26 cellular contexts compared by ENCODE assay signal in genomic region chr7:132919776-132920175, GRCh38.
"Had no signal": no experiment of that assay in that cellular context is flagged by ENCODE, and none has a peak within 500 bp of the region (broad histone marks: within the 10 kb centered on the region; RNA-seq: fewer than 3 reads in every experiment).

No MANE protein-coding gene starts in this region.

- ATAC-seq: activated CD4-positive, CD25-positive, alpha-beta regulatory T cell treated with anti-CD3 and anti-CD28 coated beads, Interleukin-2, amount 50 U/mL, for 24 hours; activated CD8-positive, alpha-beta T cell treated with anti-CD3 and anti-CD28 coated beads, Interleukin-2, amount 10 ng/mL, durations not matched to agents 7 days and 5 days; K562; SK-N-SH treated with all-trans-retinoic acid at 6 μM for 48 hours had no signal

- H3K4me3 ChIP-seq: K562, SJSA1 had no signal

- H3K4me3 Mint-ChIP-seq: activated CD8-positive, alpha-beta T cell treated with anti-CD3 and anti-CD28 coated beads, Interleukin-2, amount 10 ng/mL, durations not matched to agents 7 days and 5 days; activated naive CD4-positive, alpha-beta T cell treated with anti-CD3 and anti-CD28 coated beads, Interleukin-2, amount 50 U/mL, for 24 hours; activated T-cell treated with anti-CD3 and anti-CD28 coated beads, Interleukin-2, amount 50 U/mL, for 24 hours; activated T-helper 1 cell treated with anti-CD3 and anti-CD28 coated beads, Interleukin-12 subunit alpha, Interleukin-12 subunit beta, Interleukin-2, Interleukin-4 antibody, amounts not matched to agents 30 ng/mL and 10 ng/mL and 1 ng/mL, durations not matched to agents 14 hours and 24 hours and 36 hours; central memory CD8-positive, alpha-beta T cell; T-helper 1 cell treated with Interleukin-12 subunit alpha and Interleukin-12 subunit beta and Interleukin-4 antibody, amounts not matched to agents 30 μg/mL and 1 μg/mL, for 36 hours had no signal

- H3K9me3 Mint-ChIP-seq: activated naive CD4-positive, alpha-beta T cell treated with anti-CD3 and anti-CD28 coated beads, Interleukin-2, amount 50 U/mL, for 24 hours; activated T-cell treated with anti-CD3 and anti-CD28 coated beads, Interleukin-2, amount 50 U/mL, for 24 hours; activated T-helper 1 cell treated with anti-CD3 and anti-CD28 coated beads, Interleukin-12 subunit alpha, Interleukin-12 subunit beta, Interleukin-2, Interleukin-4 antibody, amounts not matched to agents 30 ng/mL and 10 ng/mL and 1 ng/mL, durations not matched to agents 14 hours and 24 hours and 36 hours; central memory CD8-positive, alpha-beta T cell; T-helper 1 cell treated with Interleukin-12 subunit alpha and Interleukin-12 subunit beta and Interleukin-4 antibody, amounts not matched to agents 30 μg/mL and 1 μg/mL, for 36 hours had no signal

- H3K27me3 ChIP-seq: SJSA1 had no signal

- H3K4me1 Mint-ChIP-seq: activated naive CD4-positive, alpha-beta T cell treated with anti-CD3 and anti-CD28 coated beads, Interleukin-2, amount 50 U/mL, for 24 hours had no signal

- H3K27ac Mint-ChIP-seq: activated CD8-positive, alpha-beta T cell treated with anti-CD3 and anti-CD28 coated beads, Interleukin-2, amount 10 ng/mL, durations not matched to agents 7 days and 5 days; activated naive CD4-positive, alpha-beta T cell treated with anti-CD3 and anti-CD28 coated beads, Interleukin-2, amount 50 U/mL, for 24 hours; activated T-cell treated with anti-CD3 and anti-CD28 coated beads, Interleukin-2, amount 50 U/mL, for 24 hours; activated T-helper 1 cell treated with anti-CD3 and anti-CD28 coated beads, Interleukin-12 subunit alpha, Interleukin-12 subunit beta, Interleukin-2, Interleukin-4 antibody, amounts not matched to agents 30 ng/mL and 10 ng/mL and 1 ng/mL, durations not matched to agents 14 hours and 24 hours and 36 hours; T-helper 1 cell treated with Interleukin-12 subunit alpha and Interleukin-12 subunit beta and Interleukin-4 antibody, amounts not matched to agents 30 μg/mL and 1 μg/mL, for 36 hours had no signal

- H3K9me3 ChIP-seq: SJSA1 had no signal

- H3K4me1 ChIP-seq: SJSA1 had no signal

- H3K27me3 Mint-ChIP-seq: activated naive CD4-positive, alpha-beta T cell treated with anti-CD3 and anti-CD28 coated beads, Interleukin-2, amount 50 U/mL, for 24 hours; activated T-cell treated with anti-CD3 and anti-CD28 coated beads, Interleukin-2, amount 50 U/mL, for 24 hours; central memory CD8-positive, alpha-beta T cell had no signal

- H3K36me3 ChIP-seq: SJSA1 had no signal

- DNase-seq: activated CD4-positive, alpha-beta T cell treated with anti-CD3 and anti-CD28 coated beads for 48 hours; activated CD4-positive, alpha-beta T cell treated with anti-CD3 and anti-CD28 coated beads, Interleukin-2, amount 50 U/mL, for 4 hours; activated CD8-positive, alpha-beta T cell treated with anti-CD3 and anti-CD28 coated beads, Interleukin-2, amount 10 ng/mL, durations not matched to agents 7 days and 5 days; activated effector memory CD4-positive, alpha-beta T cell treated with Interleukin-2 at 50 U/mL for 16 hours; activated naive CD4-positive, alpha-beta T cell; activated T-cell treated with anti-CD3 and anti-CD28 coated beads, Interleukin-2, amount 50 U/mL, for 24 hours; aorta; Kasumi-1; NCI-H1092 treated with DMSO at 0.1 percent for 48 hours; NCI-H1417 treated with DMSO at 0.1 percent for 48 hours; NCI-H1694; NCI-H2029; NCI-H2107; NCI-H510A treated with DMSO at 0.1 percent for 48 hours; NCI-H69; NK-92 treated with Interleukin-12 subunit alpha and Interleukin-12 subunit beta, amount 100 ng/mL, for 24 hours; SHP77; SW 1271 had no signal

- H3K27ac ChIP-seq: SJSA1 had no signal
